ENCODE assay signal across 16 cellular contexts in the genomic region with DNA sequence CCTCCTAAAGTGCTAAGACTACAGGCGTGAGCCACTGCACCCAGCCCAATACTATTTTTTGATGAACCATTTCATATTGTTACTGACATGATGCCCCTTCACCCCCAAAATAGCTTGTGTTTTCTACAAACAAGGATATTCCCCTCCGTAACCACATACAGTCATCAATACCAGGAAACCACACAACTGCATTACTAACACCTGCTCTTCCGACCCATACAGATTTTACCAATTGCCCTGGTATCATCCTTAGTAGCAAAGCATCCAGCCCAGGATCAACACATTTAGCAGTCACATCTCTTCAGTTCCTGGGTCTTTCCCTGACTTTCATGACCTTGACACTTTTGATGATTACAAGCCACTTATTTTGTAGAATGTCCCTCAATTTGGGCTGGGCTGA. TPM values are rescaled to one million over a fixed set of nuclear protein-coding genes. Genes with fewer than 3 reads are reported as not detected.
DNase-seq lines count a peak whose midpoint lies in the region; ATAC-seq and TF ChIP-seq lines count a peak whose summit lies in the region.
"Had no signal": no experiment of that assay in that cellular context is flagged by ENCODE, and none has a peak within 500 bp of the region (broad histone marks: within the 10 kb centered on the region; RNA-seq: fewer than 3 reads in every experiment).

No MANE protein-coding gene starts in this region.

- peaks cover 15% of the 10 kb centered on the region for H3K27me3 Mint-ChIP-seq in activated T-helper 17 cell treated with anti-CD3 and anti-CD28 coated beads, Interleukin-2, amount 50 U/mL, for 72 hours
- H3K27me3 Mint-ChIP-seq in osteocyte (ENCODE audit: unreplicated experiment), result peaks cover 17% of the 10 kb centered on the region

- H3K36me3 Mint-ChIP-seq in activated T-helper 17 cell treated with anti-CD3 and anti-CD28 coated beads, Interleukin-2, amount 50 U/mL, for 72 hours (ENCODE audit: low read depth), result no peaks in the 10 kb centered on the region
- no peaks in the 10 kb centered on the region for H3K36me3 Mint-ChIP-seq in osteocyte (ENCODE audit: unreplicated experiment)
- H3K36me3 Mint-ChIP-seq: CD14-positive monocyte; CD8-positive, alpha-beta T cell had no signal

- H3K27ac ChIP-seq in BLaER1, result no peak overlapping the region
- H3K27ac ChIP-seq: GM23248 had no signal

- H3K27me3 ChIP-seq in BLaER1, result no peaks in the 10 kb centered on the region
- H3K27me3 ChIP-seq: BE2C had no signal

- H3K9ac ChIP-seq in BLaER1, result no peak overlapping the region
- H3K9ac ChIP-seq: GM23248 had no signal

- TF ChIP-seq CTCF in osteocyte (IDR thresholded peaks at IDR 0.05), result no peak

- peak overlapping the region; percentile 7; the same call in 1 of the 2 replicates for H3K4me2 ChIP-seq in BLaER1

- peaks cover 5% of the 10 kb centered on the region for H3K4me1 Mint-ChIP-seq in activated T-helper 17 cell treated with anti-CD3 and anti-CD28 coated beads, Interleukin-2, amount 50 U/mL, for 72 hours
- H3K4me1 Mint-ChIP-seq in osteocyte (ENCODE audit: unreplicated experiment), result no peaks in the 10 kb centered on the region
- H3K4me1 Mint-ChIP-seq: CD14-positive monocyte had no signal

- no peaks in the 10 kb centered on the region for H3K36me3 ChIP-seq in BLaER1
- H3K36me3 ChIP-seq: BE2C, HAP-1 had no signal

- DNase-seq in ELR (ENCODE audit: low read depth) (peak; percentile 20), osteocyte (ENCODE audit: extremely low spot score, unreplicated experiment) (peak; percentile 4), AML-193 (lab: John Stamatoyannopoulos, UW) (no peak)
- DNase-seq in activated CD4-positive, CD25-positive, alpha-beta regulatory T cell (lab: John Stamatoyannopoulos, UW), result no peak
- DNase-seq: BE2C, Calu3, DMS79 treated with DMSO at 0.1 percent for 48 hours, GM23248 had no signal

- H3K4me3 ChIP-seq in BLaER1, result no peak overlapping the region
- H3K4me3 ChIP-seq: GM23248, HAP-1 had no signal

- H3K9me3 ChIP-seq in BLaER1, result no peaks in the 10 kb centered on the region
- H3K9me3 ChIP-seq: BE2C, HAP-1 had no signal

- H3K9me3 Mint-ChIP-seq in activated T-helper 17 cell treated with anti-CD3 and anti-CD28 coated beads, Interleukin-2, amount 50 U/mL, for 72 hours, result no peaks in the 10 kb centered on the region
- H3K9me3 Mint-ChIP-seq in osteocyte (ENCODE audit: unreplicated experiment), result no peaks in the 10 kb centered on the region
- H3K9me3 Mint-ChIP-seq: CD8-positive, alpha-beta T cell; IgD-negative memory B cell had no signal

- peak overlapping the region; percentile 10 for H3K27ac Mint-ChIP-seq in activated T-helper 17 cell treated with anti-CD3 and anti-CD28 coated beads, Interleukin-2, amount 50 U/mL, for 72 hours
- no peak overlapping the region for H3K27ac Mint-ChIP-seq in osteocyte (ENCODE audit: unreplicated experiment)
- H3K27ac Mint-ChIP-seq: CD14-positive monocyte; CD8-positive, alpha-beta T cell; IgD-negative memory B cell had no signal

- peaks cover 9% of the 10 kb centered on the region for H3K4me1 ChIP-seq in BLaER1
- H3K4me1 ChIP-seq: BE2C, HAP-1 had no signal

- ATAC-seq in activated T-helper 17 cell treated with anti-CD3 and anti-CD28 coated beads, Interleukin-2, amount 50 U/mL, for 72 hours (replicated peaks), result peak; percentile 86
- no peak for ATAC-seq in GM21825 (IDR thresholded peaks at IDR 0.05; ENCODE audit: unreplicated experiment)
- ATAC-seq: CD8-positive, alpha-beta T cell; HepG2 had no signal

- no peaks in the 10 kb centered on the region for H4K20me1 ChIP-seq in BLaER1

- H3K4me3 Mint-ChIP-seq in activated T-helper 17 cell treated with anti-CD3 and anti-CD28 coated beads, Interleukin-2, amount 50 U/mL, for 72 hours, result no peak overlapping the region
- no peak overlapping the region for H3K4me3 Mint-ChIP-seq in osteocyte (ENCODE audit: unreplicated experiment)
- H3K4me3 Mint-ChIP-seq: CD14-positive monocyte; CD8-positive, alpha-beta T cell; IgD-negative memory B cell had no signal

RNA-seq across cellular contexts. Expression of gene KCTD15, which starts 33.6 kb away (rescaled TPM):
- 10 to 100 TPM in 1 of 2 donors, 1 to 10 TPM in 1; 8.4 to 11.7 TPM for total RNA-seq in activated T-helper 17 cell treated with anti-CD3 and anti-CD28 coated beads, Interleukin-2, amount 50 U/mL, for 72 hours
- total RNA-seq in osteocyte, result 83.2 and 86.8 TPM in 2 replicates

Comparison
In these comparisons a context has a peak if more than half of its experiments do, and no peak if none do; other contexts are left out.
1. DNase-seq: peak in ELR (single experiment) and osteocyte (single experiment); none in AML-193 (0 of 2) and activated CD4-positive, CD25-positive, alpha-beta regulatory T cell (0 of 4).